In genomic region chr11:119100246-119100959, GRCh38 we compare ENCODE assay signal across 1 cellular context.
TF ChIP-seq lines count a peak whose summit lies in the region.

No MANE protein-coding gene starts in this region.

TF ChIP-seq in HEK293, 187 proteins besides CTCF, POLR2A, EP300 and RAD21 (continued from another document):
- TF ChIP-seq ZBTB11 (tag by site-specific recombination; conservative IDR thresholded peaks at IDR 0.05; ENCODE audit: low read depth) (0 out of 2 replicates have a peak, but pooled peaks have one; percentile 24), ZNF514 (tag by site-specific recombination; IDR thresholded peaks at IDR 0.05) (no peak), ZNF132 (tag by site-specific recombination; IDR thresholded peaks at IDR 0.05; ENCODE audit: borderline replicate concordance) (no peak), ZSCAN23 (tag by site-specific recombination; IDR thresholded peaks at IDR 0.05) (no peak), ZNF48 (tag by site-specific recombination; IDR thresholded peaks at IDR 0.05) (no peak), ZNF654 (tag by site-specific recombination; IDR thresholded peaks at IDR 0.05; ENCODE audit: low read depth) (peak; percentile 45)
- TF ChIP-seq, protein P1, sequence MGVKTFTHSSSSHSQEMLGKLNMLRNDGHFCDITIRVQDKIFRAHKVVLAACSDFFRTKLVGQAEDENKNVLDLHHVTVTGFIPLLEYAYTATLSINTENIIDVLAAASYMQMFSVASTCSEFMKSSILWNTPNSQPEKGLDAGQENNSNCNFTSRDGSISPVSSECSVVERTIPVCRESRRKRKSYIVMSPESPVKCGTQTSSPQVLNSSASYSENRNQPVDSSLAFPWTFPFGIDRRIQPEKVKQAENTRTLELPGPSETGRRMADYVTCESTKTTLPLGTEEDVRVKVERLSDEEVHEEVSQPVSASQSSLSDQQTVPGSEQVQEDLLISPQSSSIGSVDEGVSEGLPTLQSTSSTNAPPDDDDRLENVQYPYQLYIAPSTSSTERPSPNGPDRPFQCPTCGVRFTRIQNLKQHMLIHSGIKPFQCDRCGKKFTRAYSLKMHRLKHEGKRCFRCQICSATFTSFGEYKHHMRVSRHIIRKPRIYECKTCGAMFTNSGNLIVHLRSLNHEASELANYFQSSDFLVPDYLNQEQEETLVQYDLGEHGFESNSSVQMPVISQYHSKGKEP (tag by site-specific recombination; IDR thresholded peaks at IDR 0.05): no peak
